21 cellular contexts compared by ENCODE assay signal in genomic region chr7:110084177-110084807, GRCh38.
"Had no signal": no experiment of that assay in that cellular context is flagged by ENCODE, and none has a peak within 500 bp of the region (broad histone marks: within the 10 kb centered on the region; RNA-seq: fewer than 3 reads in every experiment).

No MANE protein-coding gene starts in this region.

- H3K9me3 ChIP-seq: body of pancreas, pancreas, sigmoid colon, thyroid gland had no signal

- ATAC-seq: activated CD8-positive, alpha-beta memory T cell treated with anti-CD3 and anti-CD28 coated beads, Interleukin-2, amount 10 ng/mL, durations not matched to agents 7 days and 5 days; activated T-helper 17 cell treated with anti-CD3 and anti-CD28 coated beads, Interleukin-2, amount 50 U/mL, for 72 hours; body of pancreas; foreskin keratinocyte; naive thymus-derived CD8-positive, alpha-beta T cell; stimulated activated naive B cell treated with anti-CD40 and anti-IgM and Interleukin-4, amounts not matched to agents 10 μg/mL and 1 μg/mL and 100 μg/mL, for 72 hours had no signal

- H3K36me3 ChIP-seq: left ventricle myocardium inferior, pancreas, sigmoid colon, thyroid gland had no signal

- H3K4me1 ChIP-seq: foreskin keratinocyte, left ventricle myocardium inferior, thyroid gland had no signal

- H3K27me3 ChIP-seq: body of pancreas, foreskin keratinocyte, pancreas, sigmoid colon, thyroid gland had no signal

- H3K4me3 ChIP-seq: body of pancreas, left ventricle myocardium inferior, pancreas, sigmoid colon, thyroid gland had no signal

- H3K27ac ChIP-seq: body of pancreas, epithelial cell of prostate, foreskin keratinocyte, left ventricle myocardium inferior, pancreas, sigmoid colon, thyroid gland had no signal

- DNase-seq: activated CD4-positive, alpha-beta memory T cell treated with anti-CD3 and anti-CD28 coated beads, Interleukin-2, amount 10 ng/mL, durations not matched to agents 7 days and 5 days; activated CD4-positive, alpha-beta T cell treated with anti-CD3 and anti-CD28 coated beads for 48 hours; activated CD4-positive, CD25-positive, alpha-beta regulatory T cell; activated CD8-positive, alpha-beta memory T cell treated with anti-CD3 and anti-CD28 coated beads, Interleukin-2, amount 10 ng/mL, durations not matched to agents 7 days and 5 days; activated naive CD4-positive, alpha-beta T cell; activated naive CD8-positive, alpha-beta T cell treated with anti-CD3 and anti-CD28 coated beads for 36 hours; amniotic stem cell; endodermal cell; foreskin keratinocyte; left ventricle myocardium inferior; mesenchymal stem cell; naive thymus-derived CD8-positive, alpha-beta T cell; pancreas; sigmoid colon; stimulated activated CD4-positive, alpha-beta T cell treated with anti-CD3 and anti-CD28 coated beads, Interleukin-4, amount 100 ng/mL, for 4 hours; stimulated activated naive B cell treated with anti-CD40 and anti-IgM and Interleukin-4, amounts not matched to agents 10 μg/mL and 1 μg/mL and 100 μg/mL, for 72 hours; T1000; thyroid gland had no signal
